Comparison of ENCODE assay signal across 9 cellular contexts in the genomic region with DNA sequence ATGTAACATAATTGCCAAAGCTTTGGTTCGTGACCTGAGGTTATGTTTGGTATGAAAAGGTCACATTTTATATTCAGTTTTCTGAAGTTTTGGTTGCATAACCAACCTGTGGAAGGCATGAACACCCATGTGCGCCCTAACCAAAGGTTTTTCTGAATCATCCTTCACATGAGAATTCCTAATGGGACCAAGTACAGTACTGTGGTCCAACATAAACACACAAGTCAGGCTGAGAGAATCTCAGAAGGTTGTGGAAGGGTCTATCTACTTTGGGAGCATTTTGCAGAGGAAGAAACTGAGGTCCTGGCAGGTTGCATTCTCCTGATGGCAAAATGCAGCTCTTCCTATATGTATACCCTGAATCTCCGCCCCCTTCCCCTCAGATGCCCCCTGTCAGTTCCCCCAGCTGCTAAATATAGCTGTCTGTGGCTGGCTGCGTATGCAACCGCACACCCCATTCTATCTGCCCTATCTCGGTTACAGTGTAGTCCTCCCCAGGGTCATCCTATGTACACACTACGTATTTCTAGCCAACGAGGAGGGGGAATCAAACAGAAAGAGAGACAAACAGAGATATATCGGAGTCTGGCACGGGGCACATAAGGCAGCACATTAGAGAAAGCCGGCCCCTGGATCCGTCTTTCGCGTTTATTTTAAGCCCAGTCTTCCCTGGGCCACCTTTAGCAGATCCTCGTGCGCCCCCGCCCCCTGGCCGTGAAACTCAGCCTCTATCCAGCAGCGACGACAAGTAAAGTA. TPM values are rescaled to one million over a fixed set of nuclear protein-coding genes. Genes with fewer than 3 reads are reported as not detected.
DNase-seq lines count a peak whose midpoint lies in the region; ATAC-seq and TF ChIP-seq lines count a peak whose summit lies in the region.
"Had no signal": no experiment of that assay in that cellular context is flagged by ENCODE, and none has a peak within 500 bp of the region (broad histone marks: within the 10 kb centered on the region; RNA-seq: fewer than 3 reads in every experiment).

No MANE protein-coding gene starts in this region.

- peaks cover 10% of the 10 kb centered on the region for H3K4me1 Mint-ChIP-seq in activated CD4-positive, alpha-beta memory T cell treated with anti-CD3 and anti-CD28 coated beads, Interleukin-2, amount 10 ng/mL, durations not matched to agents 7 days and 5 days
- peaks cover 18% of the 10 kb centered on the region for H3K4me1 Mint-ChIP-seq in stimulated activated effector memory CD8-positive, alpha-beta T cell treated with anti-CD3 and anti-CD28 coated beads, Interleukin-12 subunit alpha, Interleukin-12 subunit beta, amount 100 ng/mL, for 72 hours

- no peaks in the 10 kb centered on the region for H3K9me3 ChIP-seq in right atrium auricular region

- peaks cover 63% of the 10 kb centered on the region for H3K27me3 Mint-ChIP-seq in activated CD4-positive, alpha-beta memory T cell treated with anti-CD3 and anti-CD28 coated beads, Interleukin-2, amount 10 ng/mL, durations not matched to agents 7 days and 5 days

- H3K4me1 ChIP-seq in right atrium auricular region: peaks cover 0 to 28% of the 10 kb centered on the region in 2 donors

- H3K27me3 ChIP-seq in right atrium auricular region: peaks cover 0 to 10% of the 10 kb centered on the region in 2 donors

- H3K27ac ChIP-seq in right atrium auricular region: no peak overlapping the region

- POLR2A ChIA-PET in activated CD4-positive, alpha-beta memory T cell treated with anti-CD3 and anti-CD28 coated beads, Interleukin-2, amount 10 ng/mL, durations not matched to agents 7 days and 5 days (lab: Charles Lee): no interaction called here

- no peaks in the 10 kb centered on the region for H3K9me3 Mint-ChIP-seq in activated CD4-positive, alpha-beta memory T cell treated with anti-CD3 and anti-CD28 coated beads, Interleukin-2, amount 10 ng/mL, durations not matched to agents 7 days and 5 days
- no peaks in the 10 kb centered on the region for H3K9me3 Mint-ChIP-seq in stimulated activated effector memory CD8-positive, alpha-beta T cell treated with anti-CD3 and anti-CD28 coated beads, Interleukin-12 subunit alpha, Interleukin-12 subunit beta, amount 100 ng/mL, for 72 hours

- no peaks in the 10 kb centered on the region for H3K36me3 ChIP-seq in right atrium auricular region

- peak overlapping the region; percentile 35 to 53 for H3K4me3 ChIP-seq in right atrium auricular region

- H3K36me3 Mint-ChIP-seq in activated CD4-positive, alpha-beta memory T cell treated with anti-CD3 and anti-CD28 coated beads, Interleukin-2, amount 10 ng/mL, durations not matched to agents 7 days and 5 days (ENCODE audit: low read depth): no peaks in the 10 kb centered on the region
- H3K36me3 Mint-ChIP-seq in stimulated activated effector memory CD8-positive, alpha-beta T cell treated with anti-CD3 and anti-CD28 coated beads, Interleukin-12 subunit alpha, Interleukin-12 subunit beta, amount 100 ng/mL, for 72 hours: no peaks in the 10 kb centered on the region

- CTCF ChIA-PET in activated CD4-positive, alpha-beta memory T cell treated with anti-CD3 and anti-CD28 coated beads, Interleukin-2, amount 10 ng/mL, durations not matched to agents 7 days and 5 days (lab: Charles Lee): interaction anchor here (1.5 kb wide), 1 partner anchor 116 kb away, joined by 3 read pairs; no protein-coding TSS in a partner anchor

- DNase-seq in activated CD4-positive, alpha-beta memory T cell treated with anti-CD3 and anti-CD28 coated beads, Interleukin-2, amount 10 ng/mL, durations not matched to agents 7 days and 5 days: no peak
- DNase-seq in right atrium auricular region (ENCODE audit: low spot score): no peak
- DNase-seq in stimulated activated effector memory CD8-positive, alpha-beta T cell treated with anti-CD3 and anti-CD28 coated beads, Interleukin-12 subunit alpha, Interleukin-12 subunit beta, amount 100 ng/mL, for 72 hours (ENCODE audit: low spot score in 2 of 2): no peak
- DNase-seq in NCI-H1694 treated with DMSO at 0.1 percent for 48 hours (lab: John Stamatoyannopoulos, UW): no peak
- no peak for DNase-seq in erythroblast (lab: John Stamatoyannopoulos, UW)
- DNase-seq: NCI-H2171 treated with DMSO at 0.1 percent for 48 hours had no signal

- TF ChIP-seq POLR2A in erythroblast (IDR thresholded peaks at IDR 0.05; ENCODE audit: low read length): no peak

- no peak overlapping the region for H3K27ac Mint-ChIP-seq in activated CD4-positive, alpha-beta memory T cell treated with anti-CD3 and anti-CD28 coated beads, Interleukin-2, amount 10 ng/mL, durations not matched to agents 7 days and 5 days
- no peak overlapping the region for H3K27ac Mint-ChIP-seq in stimulated activated effector memory CD8-positive, alpha-beta T cell treated with anti-CD3 and anti-CD28 coated beads, Interleukin-12 subunit alpha, Interleukin-12 subunit beta, amount 100 ng/mL, for 72 hours

- ATAC-seq in HG02759 (IDR thresholded peaks at IDR 0.05; ENCODE audit: unreplicated experiment) (peak; percentile 20), HG03432 (IDR thresholded peaks at IDR 0.05; ENCODE audit: unreplicated experiment) (no peak), GM18873 (IDR thresholded peaks at IDR 0.05; ENCODE audit: low FRiP score, unreplicated experiment) (no peak)
- peak; percentile 36 for ATAC-seq in stimulated activated effector memory CD8-positive, alpha-beta T cell treated with anti-CD3 and anti-CD28 coated beads, Interleukin-12 subunit alpha, Interleukin-12 subunit beta, amount 100 ng/mL, for 72 hours

- H3K4me3 Mint-ChIP-seq in activated CD4-positive, alpha-beta memory T cell treated with anti-CD3 and anti-CD28 coated beads, Interleukin-2, amount 10 ng/mL, durations not matched to agents 7 days and 5 days: peak overlapping the region; percentile 41
- peak overlapping the region; percentile 57 for H3K4me3 Mint-ChIP-seq in stimulated activated effector memory CD8-positive, alpha-beta T cell treated with anti-CD3 and anti-CD28 coated beads, Interleukin-12 subunit alpha, Interleukin-12 subunit beta, amount 100 ng/mL, for 72 hours

- no peak for TF ChIP-seq CTCF in right atrium auricular region (IDR thresholded peaks at IDR 0.05)

RNA-seq across cellular contexts. Expression of gene ESR1, which starts 0.5 kb away (rescaled TPM):
- total RNA-seq in activated CD4-positive, alpha-beta memory T cell treated with anti-CD3 and anti-CD28 coated beads, Interleukin-2, amount 10 ng/mL, durations not matched to agents 7 days and 5 days: 1 to 10 TPM; 1.2 TPM
- under 1 TPM; 0.47 to 0.67 TPM for total RNA-seq in right atrium auricular region

Comparison
In these comparisons a context has a peak if more than half of its experiments do, and no peak if none do; other contexts are left out.
1. ATAC-seq: peak in HG02759 (single experiment) and stimulated activated effector memory CD8-positive, alpha-beta T cell treated with anti-CD3 and anti-CD28 coated beads, Interleukin-12 subunit alpha, Interleukin-12 subunit beta, amount 100 ng/mL, for 72 hours (single experiment); none in HG03432 (single experiment) and GM18873 (single experiment).